Comparison of ENCODE assay signal across 23 cellular contexts in the genomic region with DNA sequence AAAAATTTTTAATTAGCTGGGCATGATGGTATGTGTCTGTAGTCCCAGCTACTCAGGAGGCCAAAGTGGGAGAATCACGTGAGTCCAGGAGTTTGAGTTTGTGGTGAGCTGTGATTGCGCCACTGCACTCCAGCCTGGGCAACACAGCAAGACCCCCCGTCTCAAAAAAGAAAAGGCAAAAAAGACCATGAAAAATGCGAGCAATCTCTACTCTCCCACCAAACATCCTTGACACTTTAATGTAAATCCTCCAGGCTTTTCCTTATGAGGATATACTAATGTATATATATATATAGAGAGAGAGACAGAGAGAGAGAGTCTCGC. TPM values are rescaled to one million over a fixed set of nuclear protein-coding genes. Genes with fewer than 3 reads are reported as not detected.
DNase-seq lines count a peak whose midpoint lies in the region; ATAC-seq and TF ChIP-seq lines count a peak whose summit lies in the region.
"Had no signal": no experiment of that assay in that cellular context is flagged by ENCODE, and none has a peak within 500 bp of the region (broad histone marks: within the 10 kb centered on the region; RNA-seq: fewer than 3 reads in every experiment).

No MANE protein-coding gene starts in this region.

- H3K4me1 ChIP-seq in osteoblast (ENCODE audit: insufficient read depth, low read length): no peaks in the 10 kb centered on the region
- H3K4me1 ChIP-seq: A549 had no signal

- H3K27ac ChIP-seq in osteoblast (ENCODE audit: low read depth, low read length): no peak overlapping the region
- H3K27ac ChIP-seq: A549, BLaER1 had no signal

- H3K9me3 Mint-ChIP-seq in natural killer cell treated with Interleukin-12 subunit alpha and Interleukin-12 subunit beta and Interleukin-15 and Interleukin-18, amount 100 ng/mL, for 72 hours: no peaks in the 10 kb centered on the region
- H3K9me3 Mint-ChIP-seq in natural killer cell: no peaks in the 10 kb centered on the region
- peaks cover 7% of the 10 kb centered on the region for H3K9me3 Mint-ChIP-seq in WTC11
- H3K9me3 Mint-ChIP-seq: CD4-positive, CD25-positive, alpha-beta regulatory T cell; CD8-positive, alpha-beta memory T cell had no signal

- H3K4me1 Mint-ChIP-seq in natural killer cell treated with Interleukin-12 subunit alpha and Interleukin-12 subunit beta and Interleukin-15 and Interleukin-18, amount 100 ng/mL, for 72 hours (ENCODE audit: low read depth in 2 of 2): no peaks in the 10 kb centered on the region
- H3K4me1 Mint-ChIP-seq in natural killer cell: no peaks in the 10 kb centered on the region
- H3K4me1 Mint-ChIP-seq in WTC11: peaks cover 5% of the 10 kb centered on the region
- H3K4me1 Mint-ChIP-seq: B cell; CD14-positive monocyte; CD4-positive, CD25-positive, alpha-beta regulatory T cell; CD8-positive, alpha-beta memory T cell had no signal

- peaks cover 16% of the 10 kb centered on the region for H3K27me3 ChIP-seq in osteoblast (ENCODE audit: insufficient read depth, low read length)
- H3K27me3 ChIP-seq: BLaER1 had no signal

- DNase-seq in natural killer cell treated with Interleukin-12 subunit alpha and Interleukin-12 subunit beta and Interleukin-15 and Interleukin-18, amount 100 ng/mL, for 72 hours (ENCODE audit: low spot score): peak; percentile 20
- DNase-seq in natural killer cell (no peak), WTC11 (ENCODE audit: low spot score) (no peak), osteoblast (ENCODE audit: insufficient read length, low spot score, missing footprints) (peak; percentile 17)
- DNase-seq: AML-193; C1 segment of cervical spinal cord; CD4-positive, alpha-beta memory T cell; CD8-positive, alpha-beta memory T cell; COR-L47; DMS 273 treated with DMSO at 0.1 percent for 48 hours; DMS153; DMS53; DMS79; EL; GDM1 had no signal

- ATAC-seq in natural killer cell treated with Interleukin-12 subunit alpha and Interleukin-12 subunit beta and Interleukin-15 and Interleukin-18, amount 100 ng/mL, for 72 hours: no peak
- ATAC-seq in natural killer cell (no peak), WTC11 (no peak), GM21447 (IDR thresholded peaks at IDR 0.05; ENCODE audit: unreplicated experiment) (no peak), HG03025 (IDR thresholded peaks at IDR 0.05; ENCODE audit: low FRiP score, unreplicated experiment) (no peak)
- ATAC-seq: A549, GM12878 had no signal

- CTCF ChIA-PET in WTC11 (lab: Charles Lee): interaction anchor here (1.1 to 2.3 kb wide), 5 partner anchors 21 to 68 kb away, joined by 3 to 10 read pairs (median 6); no protein-coding TSS in a partner anchor

- no peaks in the 10 kb centered on the region for H4K20me1 ChIP-seq in osteoblast (ENCODE audit: insufficient read depth, low read length)
- H4K20me1 ChIP-seq: BLaER1 had no signal

- H3K4me2 ChIP-seq in osteoblast (ENCODE audit: insufficient read depth, low read length): no peak overlapping the region
- H3K4me2 ChIP-seq: A549 had no signal

- no peaks in the 10 kb centered on the region for H3K36me3 Mint-ChIP-seq in natural killer cell treated with Interleukin-12 subunit alpha and Interleukin-12 subunit beta and Interleukin-15 and Interleukin-18, amount 100 ng/mL, for 72 hours
- no peaks in the 10 kb centered on the region for H3K36me3 Mint-ChIP-seq in natural killer cell
- no peaks in the 10 kb centered on the region for H3K36me3 Mint-ChIP-seq in WTC11
- H3K36me3 Mint-ChIP-seq: CD14-positive monocyte; CD4-positive, alpha-beta memory T cell; CD4-positive, CD25-positive, alpha-beta regulatory T cell; CD8-positive, alpha-beta memory T cell had no signal

- no peak overlapping the region for H2AFZ ChIP-seq in osteoblast (ENCODE audit: low read length)

- H3K79me2 ChIP-seq in osteoblast (ENCODE audit: insufficient read depth, low read length): no peaks in the 10 kb centered on the region

- H3K4me3 Mint-ChIP-seq in natural killer cell treated with Interleukin-12 subunit alpha and Interleukin-12 subunit beta and Interleukin-15 and Interleukin-18, amount 100 ng/mL, for 72 hours: no peak overlapping the region
- no peak overlapping the region for H3K4me3 Mint-ChIP-seq in natural killer cell
- no peak overlapping the region for H3K4me3 Mint-ChIP-seq in WTC11
- H3K4me3 Mint-ChIP-seq: B cell; CD4-positive, alpha-beta memory T cell; CD4-positive, CD25-positive, alpha-beta regulatory T cell; CD8-positive, alpha-beta memory T cell had no signal

- no peak overlapping the region for H3K27ac Mint-ChIP-seq in natural killer cell treated with Interleukin-12 subunit alpha and Interleukin-12 subunit beta and Interleukin-15 and Interleukin-18, amount 100 ng/mL, for 72 hours
- H3K27ac Mint-ChIP-seq in natural killer cell (no peak overlapping the region), WTC11 (no peak overlapping the region)
- H3K27ac Mint-ChIP-seq: B cell; CD14-positive monocyte; CD4-positive, alpha-beta memory T cell; CD8-positive, alpha-beta memory T cell had no signal

- intact Hi-C loops in natural killer cell (cut with micrococcal nuclease): no loop called here

- H3K4me3 ChIP-seq in osteoblast (ENCODE audit: insufficient read depth, low read length): no peak overlapping the region
- H3K4me3 ChIP-seq: A549, BLaER1, GM12878 had no signal

- H3K36me3 ChIP-seq in osteoblast (ENCODE audit: insufficient read depth, low read length): no peaks in the 10 kb centered on the region
- H3K36me3 ChIP-seq: BLaER1 had no signal

- peaks cover 0 to 2% of the 10 kb centered on the region in 2 donors for H3K27me3 Mint-ChIP-seq in natural killer cell treated with Interleukin-12 subunit alpha and Interleukin-12 subunit beta and Interleukin-15 and Interleukin-18, amount 100 ng/mL, for 72 hours
- H3K27me3 Mint-ChIP-seq in natural killer cell (ENCODE audit: low read depth in 2 of 2): peaks cover 0 to 7% of the 10 kb centered on the region in 2 donors
- no peaks in the 10 kb centered on the region for H3K27me3 Mint-ChIP-seq in WTC11 (ENCODE audit: low read depth)

- H3K9me3 ChIP-seq in osteoblast (ENCODE audit: low read depth, low read length): no peaks in the 10 kb centered on the region
- H3K9me3 ChIP-seq: A549, BLaER1 had no signal

- POLR2A ChIA-PET in WTC11 (lab: Charles Lee): no interaction called here

- TF ChIP-seq CTCF in natural killer cell (IDR thresholded peaks at IDR 0.05) (no peak), WTC11 (IDR thresholded peaks at IDR 0.05) (no peak), osteoblast (IDR thresholded peaks at IDR 0.05; ENCODE audit: extremely low read depth, low read depth, low read length) (no peak)

TF ChIP-seq in WTC11, 78 proteins besides CTCF, POLR2A, EP300 and RAD21:
- no peak for TF ChIP-seq EMX1 (CRISPR knock-in tag; IDR thresholded peaks at IDR 0.05)
- TF ChIP-seq, protein P1, sequence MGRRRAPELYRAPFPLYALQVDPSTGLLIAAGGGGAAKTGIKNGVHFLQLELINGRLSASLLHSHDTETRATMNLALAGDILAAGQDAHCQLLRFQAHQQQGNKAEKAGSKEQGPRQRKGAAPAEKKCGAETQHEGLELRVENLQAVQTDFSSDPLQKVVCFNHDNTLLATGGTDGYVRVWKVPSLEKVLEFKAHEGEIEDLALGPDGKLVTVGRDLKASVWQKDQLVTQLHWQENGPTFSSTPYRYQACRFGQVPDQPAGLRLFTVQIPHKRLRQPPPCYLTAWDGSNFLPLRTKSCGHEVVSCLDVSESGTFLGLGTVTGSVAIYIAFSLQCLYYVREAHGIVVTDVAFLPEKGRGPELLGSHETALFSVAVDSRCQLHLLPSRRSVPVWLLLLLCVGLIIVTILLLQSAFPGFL (CRISPR knock-in tag; IDR thresholded peaks at IDR 0.05; ENCODE audit: borderline replicate concordance): no peak
- peak; percentile 77; the same call in 1 of the 2 replicates for TF ChIP-seq ZNF121 (CRISPR knock-in tag; IDR thresholded peaks at IDR 0.05)
- TF ChIP-seq, protein P2, sequence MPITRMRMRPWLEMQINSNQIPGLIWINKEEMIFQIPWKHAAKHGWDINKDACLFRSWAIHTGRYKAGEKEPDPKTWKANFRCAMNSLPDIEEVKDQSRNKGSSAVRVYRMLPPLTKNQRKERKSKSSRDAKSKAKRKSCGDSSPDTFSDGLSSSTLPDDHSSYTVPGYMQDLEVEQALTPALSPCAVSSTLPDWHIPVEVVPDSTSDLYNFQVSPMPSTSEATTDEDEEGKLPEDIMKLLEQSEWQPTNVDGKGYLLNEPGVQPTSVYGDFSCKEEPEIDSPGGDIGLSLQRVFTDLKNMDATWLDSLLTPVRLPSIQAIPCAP (CRISPR knock-in tag; IDR thresholded peaks at IDR 0.05): no peak

RNA-seq across cellular contexts. Expression of a gene that starts 28.1 kb away (rescaled TPM):
- total RNA-seq in natural killer cell treated with Interleukin-12 subunit alpha and Interleukin-12 subunit beta and Interleukin-15 and Interleukin-18, amount 100 ng/mL, for 72 hours: under 1 TPM in 1 of 2 donors, not detected in 1; 0.31 TPM
- total RNA-seq in natural killer cell: under 1 TPM; 0.23 to 0.27 (median 0.24) TPM
- 55.5 to 60.7 TPM (median 58.2 TPM) in 3 replicates for total RNA-seq in WTC11 (2021)
- total RNA-seq in osteoblast: 7.7 and 9.4 TPM in 2 replicates
- total RNA-seq: B cell had no signal

RNA-seq across cellular contexts. Expression of a gene that starts 52.4 kb away (rescaled TPM):
- 100 to 1,000 TPM in 1 of 2 donors, 10 to 100 TPM in 1; 74.3 to 124 TPM for total RNA-seq in natural killer cell treated with Interleukin-12 subunit alpha and Interleukin-12 subunit beta and Interleukin-15 and Interleukin-18, amount 100 ng/mL, for 72 hours
- total RNA-seq in natural killer cell (10 to 100 TPM; 64.7 to 86.0 (median 84.8) TPM), WTC11 (2021) (67.1 to 75.2 TPM (median 69.6 TPM) in 3 replicates), osteoblast (17.7 and 19.2 TPM in 2 replicates)

RNA-seq across cellular contexts. Expression of a gene that starts 53.2 kb away (rescaled TPM):
- total RNA-seq in natural killer cell treated with Interleukin-12 subunit alpha and Interleukin-12 subunit beta and Interleukin-15 and Interleukin-18, amount 100 ng/mL, for 72 hours: 10 to 100 TPM in 1 of 2 donors, 1 to 10 TPM in 1; 9.6 to 10.7 TPM
- 10 to 100 TPM; 15.9 to 31.3 (median 29.3) TPM for total RNA-seq in natural killer cell
- 4.6 to 5.5 TPM (median 5.3 TPM) in 3 replicates for total RNA-seq in WTC11 (2021)
- total RNA-seq in osteoblast: 4.3 and 5.6 TPM in 2 replicates

Comparison
In these comparisons a context has a peak if more than half of its experiments do, and no peak if none do; other contexts are left out.
1. DNase-seq: peak in natural killer cell treated with Interleukin-12 subunit alpha and Interleukin-12 subunit beta and Interleukin-15 and Interleukin-18, amount 100 ng/mL, for 72 hours (single experiment) and osteoblast (single experiment); none in natural killer cell (single experiment) and WTC11 (single experiment).